ENCODE assay signal across 1 cellular context in the genomic region with DNA sequence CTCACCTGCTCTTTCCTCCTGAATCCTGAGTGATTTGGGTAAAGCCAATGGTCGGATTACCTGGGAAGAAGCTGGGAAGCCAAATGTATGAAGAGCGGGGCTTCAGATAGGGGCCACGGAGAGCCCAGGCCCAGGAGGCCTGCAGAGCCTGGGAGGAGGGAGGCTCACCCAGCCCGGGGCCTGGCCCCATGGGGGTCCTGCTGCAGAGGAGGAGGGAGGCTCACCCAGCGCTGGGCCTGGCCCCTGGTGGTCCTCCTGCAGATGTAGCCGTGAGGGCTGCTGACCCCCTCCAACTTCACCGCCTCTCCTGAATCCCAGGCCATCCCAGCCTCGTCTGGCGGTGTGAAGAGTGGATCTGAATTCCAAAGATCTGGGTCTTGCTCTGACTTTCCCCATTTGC.
TF ChIP-seq lines count a peak whose summit lies in the region.

No MANE protein-coding gene starts in this region.

TF ChIP-seq in HepG2, 621 proteins besides CTCF, POLR2A, EP300 and RAD21 (continued from another document):
- TF ChIP-seq, protein P1, sequence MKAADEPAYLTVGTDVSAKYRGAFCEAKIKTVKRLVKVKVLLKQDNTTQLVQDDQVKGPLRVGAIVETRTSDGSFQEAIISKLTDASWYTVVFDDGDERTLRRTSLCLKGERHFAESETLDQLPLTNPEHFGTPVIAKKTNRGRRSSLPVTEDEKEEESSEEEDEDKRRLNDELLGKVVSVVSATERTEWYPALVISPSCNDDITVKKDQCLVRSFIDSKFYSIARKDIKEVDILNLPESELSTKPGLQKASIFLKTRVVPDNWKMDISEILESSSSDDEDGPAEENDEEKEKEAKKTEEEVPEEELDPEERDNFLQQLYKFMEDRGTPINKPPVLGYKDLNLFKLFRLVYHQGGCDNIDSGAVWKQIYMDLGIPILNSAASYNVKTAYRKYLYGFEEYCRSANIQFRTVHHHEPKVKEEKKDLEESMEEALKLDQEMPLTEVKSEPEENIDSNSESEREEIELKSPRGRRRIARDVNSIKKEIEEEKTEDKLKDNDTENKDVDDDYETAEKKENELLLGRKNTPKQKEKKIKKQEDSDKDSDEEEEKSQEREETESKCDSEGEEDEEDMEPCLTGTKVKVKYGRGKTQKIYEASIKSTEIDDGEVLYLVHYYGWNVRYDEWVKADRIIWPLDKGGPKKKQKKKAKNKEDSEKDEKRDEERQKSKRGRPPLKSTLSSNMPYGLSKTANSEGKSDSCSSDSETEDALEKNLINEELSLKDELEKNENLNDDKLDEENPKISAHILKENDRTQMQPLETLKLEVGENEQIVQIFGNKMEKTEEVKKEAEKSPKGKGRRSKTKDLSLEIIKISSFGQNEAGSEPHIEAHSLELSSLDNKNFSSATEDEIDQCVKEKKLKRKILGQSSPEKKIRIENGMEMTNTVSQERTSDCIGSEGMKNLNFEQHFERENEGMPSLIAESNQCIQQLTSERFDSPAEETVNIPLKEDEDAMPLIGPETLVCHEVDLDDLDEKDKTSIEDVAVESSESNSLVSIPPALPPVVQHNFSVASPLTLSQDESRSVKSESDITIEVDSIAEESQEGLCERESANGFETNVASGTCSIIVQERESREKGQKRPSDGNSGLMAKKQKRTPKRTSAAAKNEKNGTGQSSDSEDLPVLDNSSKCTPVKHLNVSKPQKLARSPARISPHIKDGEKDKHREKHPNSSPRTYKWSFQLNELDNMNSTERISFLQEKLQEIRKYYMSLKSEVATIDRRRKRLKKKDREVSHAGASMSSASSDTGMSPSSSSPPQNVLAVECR (CRISPR knock-in tag; IDR thresholded peaks at IDR 0.05; ENCODE audit: borderline replicate concordance), result no peak
- TF ChIP-seq ZNF564 (CRISPR knock-in tag; IDR thresholded peaks at IDR 0.05), result no peak
- TF ChIP-seq, protein P2, sequence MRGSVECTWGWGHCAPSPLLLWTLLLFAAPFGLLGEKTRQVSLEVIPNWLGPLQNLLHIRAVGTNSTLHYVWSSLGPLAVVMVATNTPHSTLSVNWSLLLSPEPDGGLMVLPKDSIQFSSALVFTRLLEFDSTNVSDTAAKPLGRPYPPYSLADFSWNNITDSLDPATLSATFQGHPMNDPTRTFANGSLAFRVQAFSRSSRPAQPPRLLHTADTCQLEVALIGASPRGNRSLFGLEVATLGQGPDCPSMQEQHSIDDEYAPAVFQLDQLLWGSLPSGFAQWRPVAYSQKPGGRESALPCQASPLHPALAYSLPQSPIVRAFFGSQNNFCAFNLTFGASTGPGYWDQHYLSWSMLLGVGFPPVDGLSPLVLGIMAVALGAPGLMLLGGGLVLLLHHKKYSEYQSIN (CRISPR knock-in tag; IDR thresholded peaks at IDR 0.05; ENCODE audit: borderline replicate concordance), result no peak
- no peak for TF ChIP-seq ZNF510 (CRISPR knock-in tag; IDR thresholded peaks at IDR 0.05; ENCODE audit: low read depth)
- TF ChIP-seq KLF16 (CRISPR knock-in tag; IDR thresholded peaks at IDR 0.05), result no peak
- TF ChIP-seq ZNF205 (CRISPR knock-in tag; IDR thresholded peaks at IDR 0.05), result no peak
- TF ChIP-seq PLRG1 (conservative IDR thresholded peaks at IDR 0.05), result no peak
- no peak for TF ChIP-seq NFE2L2 (IDR thresholded peaks at IDR 0.05; ENCODE audit: low read length)
- no peak for TF ChIP-seq SATB2 (CRISPR knock-in tag; IDR thresholded peaks at IDR 0.05)
- no peak for TF ChIP-seq ZNF629 (CRISPR knock-in tag; conservative IDR thresholded peaks at IDR 0.05)
- TF ChIP-seq, protein P3, sequence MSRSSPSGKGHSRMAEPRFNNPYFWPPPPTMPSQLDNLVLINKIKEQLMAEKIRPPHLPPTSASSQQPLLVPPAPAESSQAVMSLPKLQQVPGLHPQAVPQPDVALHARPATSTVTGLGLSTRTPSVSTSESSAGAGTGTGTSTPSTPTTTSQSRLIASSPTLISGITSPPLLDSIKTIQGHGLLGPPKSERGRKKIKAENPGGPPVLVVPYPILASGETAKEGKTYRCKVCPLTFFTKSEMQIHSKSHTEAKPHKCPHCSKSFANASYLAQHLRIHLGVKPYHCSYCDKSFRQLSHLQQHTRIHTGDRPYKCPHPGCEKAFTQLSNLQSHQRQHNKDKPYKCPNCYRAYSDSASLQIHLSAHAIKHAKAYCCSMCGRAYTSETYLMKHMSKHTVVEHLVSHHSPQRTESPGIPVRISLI (CRISPR knock-in tag; IDR thresholded peaks at IDR 0.05; ENCODE audit: borderline replicate concordance), result no peak
- TF ChIP-seq, protein P4, sequence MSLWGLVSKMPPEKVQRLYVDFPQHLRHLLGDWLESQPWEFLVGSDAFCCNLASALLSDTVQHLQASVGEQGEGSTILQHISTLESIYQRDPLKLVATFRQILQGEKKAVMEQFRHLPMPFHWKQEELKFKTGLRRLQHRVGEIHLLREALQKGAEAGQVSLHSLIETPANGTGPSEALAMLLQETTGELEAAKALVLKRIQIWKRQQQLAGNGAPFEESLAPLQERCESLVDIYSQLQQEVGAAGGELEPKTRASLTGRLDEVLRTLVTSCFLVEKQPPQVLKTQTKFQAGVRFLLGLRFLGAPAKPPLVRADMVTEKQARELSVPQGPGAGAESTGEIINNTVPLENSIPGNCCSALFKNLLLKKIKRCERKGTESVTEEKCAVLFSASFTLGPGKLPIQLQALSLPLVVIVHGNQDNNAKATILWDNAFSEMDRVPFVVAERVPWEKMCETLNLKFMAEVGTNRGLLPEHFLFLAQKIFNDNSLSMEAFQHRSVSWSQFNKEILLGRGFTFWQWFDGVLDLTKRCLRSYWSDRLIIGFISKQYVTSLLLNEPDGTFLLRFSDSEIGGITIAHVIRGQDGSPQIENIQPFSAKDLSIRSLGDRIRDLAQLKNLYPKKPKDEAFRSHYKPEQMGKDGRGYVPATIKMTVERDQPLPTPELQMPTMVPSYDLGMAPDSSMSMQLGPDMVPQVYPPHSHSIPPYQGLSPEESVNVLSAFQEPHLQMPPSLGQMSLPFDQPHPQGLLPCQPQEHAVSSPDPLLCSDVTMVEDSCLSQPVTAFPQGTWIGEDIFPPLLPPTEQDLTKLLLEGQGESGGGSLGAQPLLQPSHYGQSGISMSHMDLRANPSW (CRISPR knock-in tag; IDR thresholded peaks at IDR 0.05; ENCODE audit: borderline replicate concordance), result no peak
- TF ChIP-seq KDM2A (CRISPR knock-in tag; IDR thresholded peaks at IDR 0.05; ENCODE audit: borderline replicate concordance, low read depth), result no peak
- no peak for TF ChIP-seq EED (CRISPR knock-in tag; IDR thresholded peaks at IDR 0.05)
